In genomic region chr1:222777977-222778376, GRCh38 we compare ENCODE assay signal across 13 cellular contexts.
DNase-seq lines count a peak whose midpoint lies in the region; ATAC-seq lines count a peak whose summit lies in the region.
"Had no signal": no experiment of that assay in that cellular context is flagged by ENCODE, and none has a peak within 500 bp of the region (broad histone marks: within the 10 kb centered on the region; RNA-seq: fewer than 3 reads in every experiment).

No MANE protein-coding gene starts in this region.

- H3K9ac ChIP-seq in adipocyte (ENCODE audit: low read length), result no peak overlapping the region

- DNase-seq in DMS53 (lab: John Stamatoyannopoulos, UW) (peak; percentile 85), NCI-H1105 treated with DMSO at 0.1 percent for 48 hours (lab: John Stamatoyannopoulos, UW) (peak; percentile 84), adipocyte (ENCODE audit: low read depth) (peak; percentile 42), kidney tubule cell (ENCODE audit: low spot score) (peak; percentile 8), cerebellar cortex (ENCODE audit: low spot score) (no peak)
- DNase-seq in activated effector memory CD4-positive, alpha-beta T cell treated with Interleukin-2 at 50 U/mL for 16 hours, result no peak
- DNase-seq: colonic mucosa, Karpas-422, left colon, natural killer cell had no signal

- peaks cover 6% of the 10 kb centered on the region for H3K9me3 ChIP-seq in adipocyte (ENCODE audit: control insufficient read depth, low read length)
- H3K9me3 ChIP-seq: colonic mucosa had no signal

- no peaks in the 10 kb centered on the region for H3K27me3 ChIP-seq in adipocyte (replicated peaks; ENCODE audit: control insufficient read depth, insufficient read depth, low read length)
- H3K27me3 ChIP-seq: colonic mucosa had no signal

- ATAC-seq in HG03457 (IDR thresholded peaks at IDR 0.05; ENCODE audit: unreplicated experiment) (no peak), HG03442 (IDR thresholded peaks at IDR 0.05; ENCODE audit: unreplicated experiment) (no peak)
- ATAC-seq: activated naive CD4-positive, alpha-beta T cell treated with anti-CD3 and anti-CD28 coated beads, Interleukin-2, amount 50 U/mL, for 72 hours; left colon had no signal

- no peak overlapping the region for H3K4me3 ChIP-seq in adipocyte (ENCODE audit: low read length)
- H3K4me3 ChIP-seq: colonic mucosa had no signal

- H3K36me3 ChIP-seq in adipocyte (ENCODE audit: control insufficient read depth, insufficient read depth, low read length, severe bottlenecking), result no peaks in the 10 kb centered on the region
- H3K36me3 ChIP-seq: colonic mucosa had no signal

- peaks cover 5% of the 10 kb centered on the region for H3K4me1 ChIP-seq in adipocyte (ENCODE audit: control insufficient read depth, insufficient read depth, low read length)
- H3K4me1 ChIP-seq: colonic mucosa had no signal

Comparison
In these comparisons a context has a peak if more than half of its experiments do, and no peak if none do; other contexts are left out.
1. DNase-seq: peak in DMS53 (single experiment), NCI-H1105 treated with DMSO at 0.1 percent for 48 hours (single experiment), adipocyte (single experiment) and kidney tubule cell (single experiment); none in activated effector memory CD4-positive, alpha-beta T cell treated with Interleukin-2 at 50 U/mL for 16 hours (single experiment) and cerebellar cortex (single experiment).